Comparison of ENCODE assay signal across 19 cellular contexts in the genomic region with DNA sequence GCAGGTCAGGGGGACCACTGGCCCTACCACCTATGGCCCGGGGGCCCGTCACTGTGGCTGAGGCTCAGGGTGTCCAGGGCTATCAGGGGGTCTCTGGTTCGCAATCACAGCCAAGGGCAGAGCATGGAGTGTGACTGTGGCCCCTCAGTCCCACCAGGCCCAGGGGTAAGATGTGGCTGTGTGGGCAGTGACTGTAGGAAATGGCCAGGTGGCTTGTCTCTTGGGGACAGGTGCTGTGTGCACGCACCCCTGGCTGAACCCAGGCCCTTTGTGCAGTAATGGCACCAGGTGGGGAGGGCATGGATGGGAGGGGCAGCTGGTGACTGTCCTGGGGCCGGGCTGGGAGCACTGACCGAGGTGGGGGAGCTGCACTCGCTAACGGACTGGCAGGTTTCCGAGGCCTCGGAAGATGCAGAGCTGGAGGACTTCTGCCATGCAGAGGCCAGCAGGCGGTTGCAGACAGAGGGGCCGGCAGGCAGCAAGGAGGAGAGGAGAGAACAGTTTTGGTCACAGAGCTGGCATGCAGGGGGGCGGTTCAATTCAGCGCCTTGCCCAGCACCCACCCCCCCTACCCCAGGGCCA. TPM values are rescaled to one million over a fixed set of nuclear protein-coding genes. Genes with fewer than 3 reads are reported as not detected.
A peak's percentile ranks its signal among the peaks of the same experiment; 100 is the strongest.
DNase-seq lines count a peak whose midpoint lies in the region; ATAC-seq and TF ChIP-seq lines count a peak whose summit lies in the region.
"Had no signal": no experiment of that assay in that cellular context is flagged by ENCODE, and none has a peak within 500 bp of the region (broad histone marks: within the 10 kb centered on the region; RNA-seq: fewer than 3 reads in every experiment).

No MANE protein-coding gene starts in this region.

- ATAC-seq in sciatic nerve = no peak
- no peak for ATAC-seq in GM21526 (IDR thresholded peaks at IDR 0.05; ENCODE audit: low FRiP score, unreplicated experiment)
- ATAC-seq in HG02763 (IDR thresholded peaks at IDR 0.05; ENCODE audit: unreplicated experiment) = no peak
- ATAC-seq in HG03469 (IDR thresholded peaks at IDR 0.05; ENCODE audit: unreplicated experiment) = no peak

- TF ChIP-seq CTCF in RWPE1 (conservative IDR thresholded peaks at IDR 0.05; ENCODE audit: low read depth) = no peak

- DNase-seq in D341Med (ENCODE audit: low spot score) = peak; percentile 13
- no peak for DNase-seq in RWPE1 (ENCODE audit: low spot score)
- DNase-seq in islet precursor cell = peak; percentile 36
- DNase-seq in sciatic nerve (ENCODE audit: low spot score) = peak; percentile 27
- DNase-seq: ACHN; CD4-positive, CD25-positive, alpha-beta regulatory T cell; GM23248; NCI-H1048; NCI-H1436 treated with DMSO at 0.1 percent for 48 hours; NCI-H2081; NCI-H748 treated with DMSO at 0.1 percent for 48 hours; OCI-M1 had no signal

- POLR2A ChIA-PET in RWPE1 (lab: Yijun Ruan, JAX; ENCODE audit: low non-redundant PET) = no interaction called here

- peak overlapping the region; percentile 66 for H3K27ac ChIP-seq in RWPE1
- H3K27ac ChIP-seq: GM23248, KMS-11, SJSA1 had no signal

- intact Hi-C loops in sciatic nerve (cut with DNase I) = no loop called here

- CTCF ChIA-PET in RWPE1 (lab: Yijun Ruan, JAX) = no interaction called here

RNA-seq across cellular contexts. Expression of a gene that starts 18.8 kb away (rescaled TPM):
- 64.0 TPM for total RNA-seq in sciatic nerve
- total RNA-seq: B cell; CD4-positive, CD25-positive, alpha-beta regulatory T cell; GM23248; NCI-H460 had no signal

RNA-seq across cellular contexts. Expression of a gene that starts 20.6 kb away (rescaled TPM):
- 75.9 TPM for total RNA-seq in sciatic nerve
